8 cellular contexts compared by ENCODE assay signal in genomic region chr12:120230326-120230973, GRCh38. TPM values are rescaled to one million over a fixed set of nuclear protein-coding genes. Genes with fewer than 3 reads are reported as not detected.
DNase-seq lines count a peak whose midpoint lies in the region; ATAC-seq and TF ChIP-seq lines count a peak whose summit lies in the region.

No MANE protein-coding gene starts in this region.

- no peak for TF ChIP-seq POLR2A in GM18505 (IDR thresholded peaks at IDR 0.05; ENCODE audit: borderline replicate concordance, extremely low read depth, insufficient read depth, insufficient read length)

- H3K4me3 ChIP-seq in thymus (ENCODE audit: low read length): no peak overlapping the region

- no peaks in the 10 kb centered on the region for H3K27me3 ChIP-seq in thymus (ENCODE audit: control insufficient read depth, insufficient read depth)

- H3K36me3 ChIP-seq in ES-I3 (ENCODE audit: insufficient read depth, low read length) (peaks cover 6% of the 10 kb centered on the region; the same call in 1 of the 2 replicates), thymus (ENCODE audit: control insufficient read depth, insufficient read depth) (no peaks in the 10 kb centered on the region)

- no peaks in the 10 kb centered on the region for H3K9me3 ChIP-seq in ES-I3 (ENCODE audit: control insufficient read depth, insufficient read depth, low read length)
- no peaks in the 10 kb centered on the region for H3K9me3 ChIP-seq in thymus (ENCODE audit: control insufficient read depth)

- H3K4me1 ChIP-seq in ES-I3 (ENCODE audit: insufficient read depth, low read length) (peaks cover 84% of the 10 kb centered on the region), thymus (ENCODE audit: control insufficient read depth, insufficient read depth, low read length) (peaks cover 21% of the 10 kb centered on the region)

- H3K27ac ChIP-seq in thymus (ENCODE audit: low read depth): peak overlapping the region; percentile 33

- no peaks in the 10 kb centered on the region for H3K27me3 Mint-ChIP-seq in central memory CD8-positive, alpha-beta T cell

- WGBS in thymus: 78% methylated on average over 9 of the region's 9 CpGs

- H3K9ac ChIP-seq in ES-I3 (ENCODE audit: low read depth, low read length): peak overlapping the region; percentile 55

- no peaks in the 10 kb centered on the region for H3K9me3 Mint-ChIP-seq in central memory CD8-positive, alpha-beta T cell

- H3K27ac Mint-ChIP-seq in central memory CD8-positive, alpha-beta T cell (ENCODE audit: low read depth): peak overlapping the region; percentile 35

- H3K4me3 Mint-ChIP-seq in central memory CD8-positive, alpha-beta T cell: peak overlapping the region; percentile 63

- H3K36me3 Mint-ChIP-seq in central memory CD8-positive, alpha-beta T cell (ENCODE audit: insufficient read depth): peaks cover 21% of the 10 kb centered on the region

- H3K4me1 Mint-ChIP-seq in central memory CD8-positive, alpha-beta T cell: peaks cover 89% of the 10 kb centered on the region

- DNase-seq in NCI-H510A (lab: John Stamatoyannopoulos, UW): peak; percentile 79
- DNase-seq in central memory CD8-positive, alpha-beta T cell (ENCODE audit: low spot score in 2 of 2): no peak
- DNase-seq in kidney tubule cell (ENCODE audit: low spot score): peak; percentile 97
- no peak for DNase-seq in activated CD4-positive, alpha-beta T cell treated with anti-CD3 and anti-CD28 coated beads for 48 hours

- no peak for ATAC-seq in central memory CD8-positive, alpha-beta T cell (replicated peaks; ENCODE audit: extremely low read depth, poor library complexity, severe bottlenecking)
- ATAC-seq in GM18505 (IDR thresholded peaks at IDR 0.05; ENCODE audit: unreplicated experiment) (no peak), GM18909 (IDR thresholded peaks at IDR 0.05; ENCODE audit: poor library complexity, unreplicated experiment) (no peak)

RNA-seq across cellular contexts. Expression of gene RPLP0, which starts 29.5 kb away (rescaled TPM):
- polyA plus RNA-seq in thymus: 2,741 TPM

RNA-seq across cellular contexts. Expression of gene PXN, which starts 35.1 kb away (rescaled TPM):
- polyA plus RNA-seq in thymus: 112 TPM

RNA-seq across cellular contexts. Expression of gene GCN1, which starts 35.9 kb away (rescaled TPM):
- 22.4 TPM for polyA plus RNA-seq in thymus

Comparison
In these comparisons a context has a peak if more than half of its experiments do, and no peak if none do; other contexts are left out.
1. DNase-seq: peak in NCI-H510A (single experiment) and kidney tubule cell (single experiment); none in central memory CD8-positive, alpha-beta T cell (0 of 2) and activated CD4-positive, alpha-beta T cell treated with anti-CD3 and anti-CD28 coated beads for 48 hours (single experiment).